1 cellular context compared by ENCODE assay signal in the genomic region with DNA sequence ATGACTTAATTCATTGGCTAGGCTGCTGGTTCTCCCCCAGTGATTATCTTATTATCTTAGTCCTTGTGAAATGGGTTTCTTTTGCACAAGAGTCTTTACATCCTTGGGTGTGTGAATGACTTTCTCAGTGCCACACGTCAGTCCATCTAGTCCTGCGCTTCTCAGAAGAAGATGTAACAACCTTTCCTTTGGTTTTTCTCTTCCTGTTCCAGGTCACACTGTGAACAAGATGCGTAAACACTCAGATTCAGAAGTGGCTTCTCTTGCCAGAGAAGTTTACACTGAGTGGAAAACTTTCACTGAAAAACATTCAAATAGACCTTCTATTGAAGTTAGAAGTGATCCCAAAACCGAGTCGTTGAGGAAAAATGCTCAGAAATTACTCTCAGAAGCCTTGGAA.
TF ChIP-seq lines count a peak whose summit lies in the region.

No MANE protein-coding gene starts in this region.

TF ChIP-seq in SK-N-SH treated with all-trans-retinoic acid at 6 μM for 48 hours, 23 proteins besides CTCF, POLR2A, EP300 and RAD21 (continued from another document):
- TF ChIP-seq, protein P1, sequence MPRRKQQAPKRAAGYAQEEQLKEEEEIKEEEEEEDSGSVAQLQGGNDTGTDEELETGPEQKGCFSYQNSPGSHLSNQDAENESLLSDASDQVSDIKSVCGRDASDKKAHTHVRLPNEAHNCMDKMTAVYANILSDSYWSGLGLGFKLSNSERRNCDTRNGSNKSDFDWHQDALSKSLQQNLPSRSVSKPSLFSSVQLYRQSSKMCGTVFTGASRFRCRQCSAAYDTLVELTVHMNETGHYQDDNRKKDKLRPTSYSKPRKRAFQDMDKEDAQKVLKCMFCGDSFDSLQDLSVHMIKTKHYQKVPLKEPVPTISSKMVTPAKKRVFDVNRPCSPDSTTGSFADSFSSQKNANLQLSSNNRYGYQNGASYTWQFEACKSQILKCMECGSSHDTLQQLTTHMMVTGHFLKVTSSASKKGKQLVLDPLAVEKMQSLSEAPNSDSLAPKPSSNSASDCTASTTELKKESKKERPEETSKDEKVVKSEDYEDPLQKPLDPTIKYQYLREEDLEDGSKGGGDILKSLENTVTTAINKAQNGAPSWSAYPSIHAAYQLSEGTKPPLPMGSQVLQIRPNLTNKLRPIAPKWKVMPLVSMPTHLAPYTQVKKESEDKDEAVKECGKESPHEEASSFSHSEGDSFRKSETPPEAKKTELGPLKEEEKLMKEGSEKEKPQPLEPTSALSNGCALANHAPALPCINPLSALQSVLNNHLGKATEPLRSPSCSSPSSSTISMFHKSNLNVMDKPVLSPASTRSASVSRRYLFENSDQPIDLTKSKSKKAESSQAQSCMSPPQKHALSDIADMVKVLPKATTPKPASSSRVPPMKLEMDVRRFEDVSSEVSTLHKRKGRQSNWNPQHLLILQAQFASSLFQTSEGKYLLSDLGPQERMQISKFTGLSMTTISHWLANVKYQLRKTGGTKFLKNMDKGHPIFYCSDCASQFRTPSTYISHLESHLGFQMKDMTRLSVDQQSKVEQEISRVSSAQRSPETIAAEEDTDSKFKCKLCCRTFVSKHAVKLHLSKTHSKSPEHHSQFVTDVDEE (CRISPR knock-in tag; IDR thresholded peaks at IDR 0.05), result no peak
- TF ChIP-seq, protein P2, sequence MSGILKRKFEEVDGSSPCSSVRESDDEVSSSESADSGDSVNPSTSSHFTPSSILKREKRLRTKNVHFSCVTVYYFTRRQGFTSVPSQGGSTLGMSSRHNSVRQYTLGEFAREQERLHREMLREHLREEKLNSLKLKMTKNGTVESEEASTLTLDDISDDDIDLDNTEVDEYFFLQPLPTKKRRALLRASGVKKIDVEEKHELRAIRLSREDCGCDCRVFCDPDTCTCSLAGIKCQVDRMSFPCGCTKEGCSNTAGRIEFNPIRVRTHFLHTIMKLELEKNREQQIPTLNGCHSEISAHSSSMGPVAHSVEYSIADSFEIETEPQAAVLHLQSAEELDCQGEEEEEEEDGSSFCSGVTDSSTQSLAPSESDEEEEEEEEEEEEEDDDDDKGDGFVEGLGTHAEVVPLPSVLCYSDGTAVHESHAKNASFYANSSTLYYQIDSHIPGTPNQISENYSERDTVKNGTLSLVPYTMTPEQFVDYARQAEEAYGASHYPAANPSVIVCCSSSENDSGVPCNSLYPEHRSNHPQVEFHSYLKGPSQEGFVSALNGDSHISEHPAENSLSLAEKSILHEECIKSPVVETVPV (CRISPR knock-in tag; IDR thresholded peaks at IDR 0.05), result no peak
- no peak for TF ChIP-seq CREB5 (CRISPR knock-in tag; IDR thresholded peaks at IDR 0.05; ENCODE audit: low read depth)
